In genomic region chr15:62684143-62684808, GRCh38 we compare ENCODE assay signal across 25 cellular contexts.
A peak's percentile ranks its signal among the peaks of the same experiment; 100 is the strongest.
DNase-seq lines count a peak whose midpoint lies in the region; ATAC-seq, FAIRE-seq and TF ChIP-seq lines count a peak whose summit lies in the region.
"Had no signal": no experiment of that assay in that cellular context is flagged by ENCODE, and none has a peak within 500 bp of the region (broad histone marks: within the 10 kb centered on the region; RNA-seq: fewer than 3 reads in every experiment).

No MANE protein-coding gene starts in this region.

- H3K4me3 ChIP-seq in mesenchymal stem cell (ENCODE audit: insufficient read depth in 1 of 2, low read depth in 1 of 2, low read length in 2 of 2) (no peak overlapping the region), pancreas (no peak overlapping the region)
- H3K4me3 ChIP-seq: GM23248, MG63 had no signal

- peak overlapping the region in 3 of 5 experiments; percentile 8 to 50 (median 22) for H3K27ac Mint-ChIP-seq in brain
- no peak overlapping the region for H3K27ac Mint-ChIP-seq in T-helper 2 cell treated with Interferon-gamma antibody and Interleukin-4, amounts not matched to agents 5 μg/mL and 100 μg/mL, for 36 hours
- H3K27ac Mint-ChIP-seq: CD4-positive, CD25-positive, alpha-beta regulatory T cell; IgD-negative memory B cell had no signal

- no peak overlapping the region for H3K4me2 ChIP-seq in mesenchymal stem cell (ENCODE audit: low read length, poor library complexity, severe bottlenecking)
- H3K4me2 ChIP-seq: SK-N-SH had no signal

- no peak overlapping the region for H2BK15ac ChIP-seq in mesenchymal stem cell (ENCODE audit: low read depth, poor library complexity, severe bottlenecking)

- no peak overlapping the region for H2BK12ac ChIP-seq in mesenchymal stem cell (ENCODE audit: low read length in 2 of 2)

- H3K14ac ChIP-seq in mesenchymal stem cell (ENCODE audit: low read length in 2 of 2): no peak overlapping the region

- no peaks in the 10 kb centered on the region for H3K4me1 ChIP-seq in mesenchymal stem cell (ENCODE audit: control insufficient read depth, insufficient read depth, low read depth, low read length)
- no peaks in the 10 kb centered on the region for H3K4me1 ChIP-seq in pancreas

- H3K27me3 ChIP-seq in mesenchymal stem cell (ENCODE audit: control insufficient read depth in 1 of 2, insufficient read depth in 1 of 2, low read length in 2 of 2): no peaks in the 10 kb centered on the region
- no peaks in the 10 kb centered on the region for H3K27me3 ChIP-seq in pancreas
- H3K27me3 ChIP-seq: MG63 had no signal

- H3K4ac ChIP-seq in mesenchymal stem cell (ENCODE audit: low read depth in 1 of 2, low read length in 2 of 2): no peak overlapping the region

- no peaks in the 10 kb centered on the region for H3K27me3 Mint-ChIP-seq in brain
- peaks cover 6% of the 10 kb centered on the region for H3K27me3 Mint-ChIP-seq in T-helper 2 cell treated with Interferon-gamma antibody and Interleukin-4, amounts not matched to agents 5 μg/mL and 100 μg/mL, for 36 hours (ENCODE audit: low read depth)

- peak overlapping the region; percentile 46 for H2AK5ac ChIP-seq in mesenchymal stem cell (ENCODE audit: low read length, severe bottlenecking)

- no peak for FAIRE-seq in pancreas (lab: Jason Lieb, UNC)
- FAIRE-seq: RCC 7860 had no signal

- H2BK120ac ChIP-seq in mesenchymal stem cell (ENCODE audit: low read depth, low read length): no peak overlapping the region

- H3K27ac ChIP-seq in mesenchymal stem cell (ENCODE audit: low read length, poor library complexity, severe bottlenecking) (no peak overlapping the region), pancreas (no peak overlapping the region)
- H3K27ac ChIP-seq: GM23248 had no signal

- no peak overlapping the region for H3K4me3 Mint-ChIP-seq in brain
- no peak overlapping the region for H3K4me3 Mint-ChIP-seq in T-helper 2 cell treated with Interferon-gamma antibody and Interleukin-4, amounts not matched to agents 5 μg/mL and 100 μg/mL, for 36 hours
- H3K4me3 Mint-ChIP-seq: CD4-positive, CD25-positive, alpha-beta regulatory T cell; IgD-negative memory B cell had no signal

- H4K91ac ChIP-seq in mesenchymal stem cell (ENCODE audit: low read length): no peak overlapping the region

- DNase-seq in NCI-H82 (lab: John Stamatoyannopoulos, UW) (peak; percentile 54), mesenchymal stem cell (no peak), pancreas (no peak)
- no peak for DNase-seq in T-helper 2 cell treated with Interferon-gamma antibody and Interleukin-4, amounts not matched to agents 5 μg/mL and 100 μg/mL, for 36 hours (ENCODE audit: low spot score)
- DNase-seq: AML-193; CD4-positive, CD25-positive, alpha-beta regulatory T cell; COR-L47; DMS 273 treated with DMSO at 0.1 percent for 48 hours; DND-41; GM23248; HCEC 1CT; Karpas-422; MG63; NCI-H1048; NCI-H1436; NCI-H2029; NCI-H345; NCI-H524 treated with DMSO at 0.1 percent for 48 hours; SHP77; SK-N-SH had no signal

- peaks cover 2% of the 10 kb centered on the region for H3K79me1 ChIP-seq in mesenchymal stem cell (replicated peaks; ENCODE audit: low read length, poor library complexity, severe bottlenecking)

- TF ChIP-seq CTCF in brain (conservative IDR thresholded peaks at IDR 0.05): no peak
- no peak for TF ChIP-seq CTCF in pancreas (IDR thresholded peaks at IDR 0.05)

- H3K9me3 Mint-ChIP-seq in brain: peaks cover 0 to 9% (median 4%) of the 10 kb centered on the region in 5 experiments
- no peaks in the 10 kb centered on the region for H3K9me3 Mint-ChIP-seq in T-helper 2 cell treated with Interferon-gamma antibody and Interleukin-4, amounts not matched to agents 5 μg/mL and 100 μg/mL, for 36 hours

- no peak overlapping the region for H3K18ac ChIP-seq in mesenchymal stem cell (ENCODE audit: low read depth in 1 of 2, low read length in 2 of 2)

- no peak overlapping the region for H2AFZ ChIP-seq in mesenchymal stem cell (ENCODE audit: low read depth, low read length)
- H2AFZ ChIP-seq: GM23248 had no signal

- intact Hi-C loops in pancreas (cut with DNase I): no loop called here

- H3K36me3 ChIP-seq in mesenchymal stem cell (ENCODE audit: control insufficient read depth in 1 of 2, insufficient read depth in 2 of 2, low read depth in 1 of 2, low read length in 2 of 2): peaks cover 8 to 46% of the 10 kb centered on the region in 2 experiments
- no peaks in the 10 kb centered on the region for H3K36me3 ChIP-seq in pancreas
- H3K36me3 ChIP-seq: MG63 had no signal

- no peak overlapping the region for H3K9ac ChIP-seq in mesenchymal stem cell (ENCODE audit: low read length)
- H3K9ac ChIP-seq: GM23248, SK-N-SH had no signal

- H3K9me3 ChIP-seq in mesenchymal stem cell (ENCODE audit: control insufficient read depth, low read length): no peaks in the 10 kb centered on the region
- no peaks in the 10 kb centered on the region for H3K9me3 ChIP-seq in pancreas
- H3K9me3 ChIP-seq: MG63, SK-N-SH had no signal

- H4K8ac ChIP-seq in mesenchymal stem cell (ENCODE audit: low read length): no peak overlapping the region

- ATAC-seq in HG03521 (IDR thresholded peaks at IDR 0.05; ENCODE audit: unreplicated experiment) (no peak), pancreas (no peak), esophagus mucosa (no peak)

- H3K23ac ChIP-seq in mesenchymal stem cell (ENCODE audit: low read length in 2 of 2): no peak overlapping the region

- peaks cover 24% of the 10 kb centered on the region for H3K4me1 Mint-ChIP-seq in brain
- H3K4me1 Mint-ChIP-seq in T-helper 2 cell treated with Interferon-gamma antibody and Interleukin-4, amounts not matched to agents 5 μg/mL and 100 μg/mL, for 36 hours (ENCODE audit: low read depth): no peaks in the 10 kb centered on the region
- H3K4me1 Mint-ChIP-seq: CD4-positive, CD25-positive, alpha-beta regulatory T cell; IgD-negative memory B cell had no signal

- H3K36me3 Mint-ChIP-seq in brain: peaks cover 39% of the 10 kb centered on the region
- no peaks in the 10 kb centered on the region for H3K36me3 Mint-ChIP-seq in T-helper 2 cell treated with Interferon-gamma antibody and Interleukin-4, amounts not matched to agents 5 μg/mL and 100 μg/mL, for 36 hours (ENCODE audit: low read depth)
- H3K36me3 Mint-ChIP-seq: CD4-positive, CD25-positive, alpha-beta regulatory T cell had no signal

- H2BK5ac ChIP-seq in mesenchymal stem cell (ENCODE audit: low read depth, low read length, poor library complexity, severe bottlenecking): no peak overlapping the region

- whole genome bisulfite sequencing in mesenchymal stem cell: 96% methylated on average over 6 of the region's 7 CpGs
- 86 to 89% methylated on average over 7 of the region's 7 CpGs for WGBS in pancreas, 2 donors
